In the genomic region with DNA sequence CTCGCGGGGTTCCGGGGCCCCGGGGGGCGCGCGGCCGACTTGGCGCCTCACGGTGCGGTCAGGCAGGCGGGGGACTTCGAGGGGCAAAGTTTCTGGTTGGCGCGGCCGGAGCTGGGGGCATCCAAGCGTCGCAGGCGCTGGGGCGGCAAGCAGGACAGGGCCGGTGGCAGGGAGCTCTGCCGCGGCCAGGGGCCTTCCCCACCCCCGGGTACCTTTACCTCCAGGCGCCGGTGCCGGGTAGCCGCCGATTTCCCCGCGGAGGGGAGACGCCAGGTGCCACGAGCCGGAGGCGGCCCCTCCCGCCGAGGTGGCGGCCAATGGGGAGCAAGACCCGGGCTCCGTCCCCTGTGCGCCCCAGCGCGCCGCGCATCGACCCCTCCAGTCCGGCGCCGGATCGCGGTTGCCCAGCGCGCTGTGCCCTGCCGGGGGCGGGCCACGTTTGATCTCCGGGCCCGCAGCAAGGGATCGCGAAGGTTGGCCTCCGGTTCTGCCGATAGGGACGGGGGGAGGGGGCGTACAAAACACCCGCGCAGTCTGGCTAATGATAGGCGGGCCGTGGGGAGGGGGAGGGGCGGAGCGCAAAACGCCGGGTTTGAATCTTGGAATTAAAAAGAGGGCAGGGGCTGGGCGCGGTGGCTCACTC, we compare ENCODE assay signal across 10 cellular contexts. TPM values are rescaled to one million over a fixed set of nuclear protein-coding genes. Genes with fewer than 3 reads are reported as not detected.
DNase-seq lines count a peak whose midpoint lies in the region; ATAC-seq and TF ChIP-seq lines count a peak whose summit lies in the region.
"Had no signal": no experiment of that assay in that cellular context is flagged by ENCODE, and none has a peak within 500 bp of the region (broad histone marks: within the 10 kb centered on the region; RNA-seq: fewer than 3 reads in every experiment).

A gene with protein sequence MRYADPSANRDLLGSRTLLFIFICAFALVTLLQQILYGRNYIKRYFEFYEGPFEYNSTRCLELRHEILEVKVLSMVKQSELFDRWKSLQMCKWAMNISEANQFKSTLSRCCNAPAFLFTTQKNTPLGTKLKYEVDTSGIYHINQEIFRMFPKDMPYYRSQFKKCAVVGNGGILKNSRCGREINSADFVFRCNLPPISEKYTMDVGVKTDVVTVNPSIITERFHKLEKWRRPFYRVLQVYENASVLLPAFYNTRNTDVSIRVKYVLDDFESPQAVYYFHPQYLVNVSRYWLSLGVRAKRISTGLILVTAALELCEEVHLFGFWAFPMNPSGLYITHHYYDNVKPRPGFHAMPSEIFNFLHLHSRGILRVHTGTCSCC (minus strand): TSS at position 495 of the 643 bp plus-strand sequence. CDS start 545 bp downstream, outside the sequence.

- CTCF ChIA-PET in Calu3 (lab: Charles Lee), result interaction anchor here (0.6 kb wide), 1 partner anchor 1895 kb away, joined by 3 read pairs; no protein-coding TSS in a partner anchor

- no peak within 1 kb of the TSS for H3K4me3 Mint-ChIP-seq in Calu3 (ENCODE audit: low read depth, unreplicated experiment)

- H3K4me1 ChIP-seq in osteoblast (ENCODE audit: insufficient read depth, low read length), result no peaks in the 10 kb centered on the region

- BruUV-seq in Calu3 (replicated peaks; lab: Mats Ljungman, UMichigan), result no TSS peak

- H3K27ac Mint-ChIP-seq in Calu3 (ENCODE audit: unreplicated experiment), result no peak within 1 kb of the TSS

- H3K9me3 Mint-ChIP-seq in Calu3 (ENCODE audit: low read depth, unreplicated experiment), result no peaks in the 10 kb centered on the region

- H3K36me3 ChIP-seq in osteoblast (ENCODE audit: insufficient read depth, low read length), result no peaks in the 10 kb centered on the region
- H3K36me3 ChIP-seq: neutrophil had no signal

- no peaks in the 10 kb centered on the region for H3K9me3 ChIP-seq in osteoblast (ENCODE audit: low read depth, low read length)
- H3K9me3 ChIP-seq: neutrophil had no signal

- peak within 1 kb of the TSS; percentile 28 for H3K4me3 ChIP-seq in osteoblast (ENCODE audit: insufficient read depth, low read length)

- no peak within 1 kb of the TSS for H3K27ac ChIP-seq in osteoblast (ENCODE audit: low read depth, low read length)
- H3K27ac ChIP-seq: 22Rv1, neutrophil had no signal

- no peaks in the 10 kb centered on the region for H3K79me2 ChIP-seq in osteoblast (ENCODE audit: insufficient read depth, low read length)

- H3K4me1 Mint-ChIP-seq in Calu3 (ENCODE audit: low read depth, unreplicated experiment), result no peaks in the 10 kb centered on the region

- H3K4me2 ChIP-seq in osteoblast (ENCODE audit: insufficient read depth, low read length), result peak within 1 kb of the TSS; percentile 67

- no peaks in the 10 kb centered on the region for H4K20me1 ChIP-seq in osteoblast (ENCODE audit: insufficient read depth, low read length)

- no peak for TF ChIP-seq CTCF in osteoblast (IDR thresholded peaks at IDR 0.05; ENCODE audit: extremely low read depth, low read depth, low read length)
- TF ChIP-seq CTCF in Calu3 (IDR thresholded peaks at IDR 0.05; ENCODE audit: unreplicated experiment), result no peak

- DNase-seq in DMS 273 (lab: John Stamatoyannopoulos, UW; ENCODE audit: unreplicated experiment), result peak; percentile 76
- DNase-seq in DMS 273 treated with DMSO at 0.1 percent for 48 hours (lab: John Stamatoyannopoulos, UW), result no peak
- DNase-seq in NCI-H2196 treated with DMSO at 0.1 percent for 48 hours (lab: John Stamatoyannopoulos, UW; ENCODE audit: unreplicated experiment), result peak; percentile 48
- DNase-seq in ecto neural progenitor cell (ENCODE audit: low spot score), result peak; percentile 74
- DNase-seq in osteoblast (ENCODE audit: insufficient read length, low spot score, missing footprints), result no peak
- no peak for DNase-seq in amniotic stem cell (lab: John Stamatoyannopoulos, UW)
- DNase-seq in Calu3, result no peak

- no peak within 1 kb of the TSS for H2AFZ ChIP-seq in osteoblast (ENCODE audit: low read length)

- no peak for ATAC-seq in HG02970 (IDR thresholded peaks at IDR 0.05; ENCODE audit: low FRiP score, unreplicated experiment)

- intact Hi-C loops in Calu3 (cut with micrococcal nuclease; ENCODE audit: unreplicated experiment), result no loop called here

- no peaks in the 10 kb centered on the region for H3K36me3 Mint-ChIP-seq in Calu3 (ENCODE audit: insufficient read depth, unreplicated experiment)

- H3K27me3 ChIP-seq in osteoblast (ENCODE audit: insufficient read depth, low read length), result peaks cover 49% of the 10 kb centered on the region

- H3K27me3 Mint-ChIP-seq in Calu3 (ENCODE audit: unreplicated experiment), result peaks cover 91% of the 10 kb centered on the region

RNA-seq across cellular contexts. Expression of the gene that starts here (rescaled TPM):
- under 0.01 TPM in 2 replicates for total RNA-seq in osteoblast
- 0.02 TPM in 1 of 2 replicates, not detected in the other for total RNA-seq in Calu3 (2022)

Comparison
In these comparisons a context has a peak if more than half of its experiments do, and no peak if none do; other contexts are left out.
1. DNase-seq: peak in DMS 273 (single experiment), NCI-H2196 treated with DMSO at 0.1 percent for 48 hours (single experiment) and ecto neural progenitor cell (single experiment); none in DMS 273 treated with DMSO at 0.1 percent for 48 hours (single experiment), osteoblast (single experiment), amniotic stem cell (single experiment) and Calu3 (single experiment).